Comparison of ENCODE assay signal across 27 cellular contexts in genomic region chr5:158843305-158843704, GRCh38.
A peak's percentile ranks its signal among the peaks of the same experiment; 100 is the strongest.
DNase-seq lines count a peak whose midpoint lies in the region; ATAC-seq, FAIRE-seq and TF ChIP-seq lines count a peak whose summit lies in the region.
"Had no signal": no experiment of that assay in that cellular context is flagged by ENCODE, and none has a peak within 500 bp of the region (broad histone marks: within the 10 kb centered on the region; RNA-seq: fewer than 3 reads in every experiment).

No MANE protein-coding gene starts in this region.

- H4K20me1 ChIP-seq in neural progenitor cell (ENCODE audit: low read depth), result no peaks in the 10 kb centered on the region

- H3K36me3 Mint-ChIP-seq in neural progenitor cell (peaks cover 4% of the 10 kb centered on the region), type B pancreatic cell (peaks cover 7% of the 10 kb centered on the region)
- H3K36me3 Mint-ChIP-seq: activated CD8-positive, alpha-beta memory T cell treated with anti-CD3 and anti-CD28 coated beads, Interleukin-2, amount 10 ng/mL, durations not matched to agents 7 days and 5 days; activated naive CD4-positive, alpha-beta T cell treated with anti-CD3 and anti-CD28 coated beads, Interleukin-2, amount 50 U/mL, for 24 hours had no signal

- intact Hi-C loops in kidney (cut with DNase I), result no loop called here

- H3K4me2 ChIP-seq in neural progenitor cell, result peak overlapping the region; percentile 45

- H3K36me3 ChIP-seq in neural progenitor cell (no peaks in the 10 kb centered on the region), kidney (ENCODE audit: control insufficient read depth in 1 of 2, insufficient read depth in 2 of 2, low read length in 2 of 2) (no peaks in the 10 kb centered on the region)
- H3K36me3 ChIP-seq: sigmoid colon, SJSA1 had no signal

- H3K27ac ChIP-seq in neural progenitor cell (no peak overlapping the region), kidney (ENCODE audit: low read depth in 2 of 2, low read length in 2 of 2) (no peak overlapping the region)
- H3K27ac ChIP-seq: 22Rv1, sigmoid colon, SJSA1 had no signal

- H3K4me3 Mint-ChIP-seq in neural progenitor cell, result no peak overlapping the region
- H3K4me3 Mint-ChIP-seq in type B pancreatic cell, result peak overlapping the region; percentile 39
- H3K4me3 Mint-ChIP-seq: activated CD4-positive, alpha-beta T cell treated with anti-CD3 and anti-CD28 coated beads, Interleukin-2, amount 10 ng/mL, durations not matched to agents 7 days and 5 days; activated CD8-positive, alpha-beta memory T cell treated with anti-CD3 and anti-CD28 coated beads, Interleukin-2, amount 10 ng/mL, durations not matched to agents 7 days and 5 days; activated naive CD4-positive, alpha-beta T cell treated with anti-CD3 and anti-CD28 coated beads, Interleukin-2, amount 50 U/mL, for 24 hours; activated T-helper 1 cell treated with anti-CD3 and anti-CD28 coated beads, Interleukin-12 subunit alpha, Interleukin-12 subunit beta, Interleukin-2, Interleukin-4 antibody, amounts not matched to agents 30 ng/mL and 10 ng/mL and 1 ng/mL, durations not matched to agents 14 hours and 24 hours and 36 hours; T-helper 17 cell had no signal

- H3K27me3 ChIP-seq in neural progenitor cell, result no peaks in the 10 kb centered on the region
- H3K27me3 ChIP-seq: sigmoid colon, SJSA1 had no signal

- H3K4me1 ChIP-seq in neural progenitor cell, result peaks cover 14% of the 10 kb centered on the region
- no peaks in the 10 kb centered on the region for H3K4me1 ChIP-seq in kidney (ENCODE audit: control insufficient read depth in 1 of 2, insufficient read depth in 1 of 2, low read depth in 1 of 2, low read length in 2 of 2)
- H3K4me1 ChIP-seq: sigmoid colon, SJSA1 had no signal

- H3K79me2 ChIP-seq in neural progenitor cell (ENCODE audit: low read depth), result no peaks in the 10 kb centered on the region

- peaks cover 5% of the 10 kb centered on the region for H3F3A ChIP-seq in neural progenitor cell (ENCODE audit: low read depth)

- H3K27me3 Mint-ChIP-seq in neural progenitor cell (ENCODE audit: insufficient read depth, low read depth) (no peaks in the 10 kb centered on the region), type B pancreatic cell (peaks cover 24% of the 10 kb centered on the region)
- H3K27me3 Mint-ChIP-seq: activated CD4-positive, alpha-beta T cell treated with anti-CD3 and anti-CD28 coated beads, Interleukin-2, amount 10 ng/mL, durations not matched to agents 7 days and 5 days; naive B cell had no signal

- H3K9ac ChIP-seq in neural progenitor cell (no peak overlapping the region), kidney (ENCODE audit: low read length in 2 of 2) (no peak overlapping the region)

- no peak overlapping the region for H3K4me3 ChIP-seq in neural progenitor cell
- H3K4me3 ChIP-seq in kidney (ENCODE audit: low read length in 2 of 2), result no peak overlapping the region
- H3K4me3 ChIP-seq: sigmoid colon, SJSA1 had no signal

- peak overlapping the region; percentile 70 for H2AFZ ChIP-seq in neural progenitor cell (replicated peaks)

- peak; percentile 25 for DNase-seq in NCI-H2171 treated with DMSO at 0.1 percent for 48 hours (lab: John Stamatoyannopoulos, UW)
- no peak for DNase-seq in NCI-H2171 (lab: John Stamatoyannopoulos, UW)
- peak; percentile 85 for DNase-seq in cerebellum (ENCODE audit: low spot score)
- no peak for DNase-seq in neural progenitor cell (ENCODE audit: low spot score)
- no peak for DNase-seq in type B pancreatic cell (ENCODE audit: extremely low spot score, unreplicated experiment)
- no peak for DNase-seq in middle frontal gyrus (ENCODE audit: extremely low spot score, low spot score)
- DNase-seq in kidney, result no peak
- DNase-seq: activated CD4-positive, alpha-beta T cell treated with anti-CD3 and anti-CD28 coated beads, Interleukin-2, amount 10 ng/mL, durations not matched to agents 7 days and 5 days; activated CD8-positive, alpha-beta memory T cell treated with anti-CD3 and anti-CD28 coated beads, Interleukin-2, amount 10 ng/mL, durations not matched to agents 7 days and 5 days; aorta; central memory CD4-positive, alpha-beta T cell; effector CD8-positive, alpha-beta T cell; foreskin melanocyte; naive B cell; NCI-H1092 treated with DMSO at 0.1 percent for 48 hours; NCI-H1930; NCI-H226; sigmoid colon; T-helper 17 cell had no signal

- H3K9me3 Mint-ChIP-seq in neural progenitor cell (no peaks in the 10 kb centered on the region), type B pancreatic cell (no peaks in the 10 kb centered on the region)
- H3K9me3 Mint-ChIP-seq: activated naive CD4-positive, alpha-beta T cell treated with anti-CD3 and anti-CD28 coated beads, Interleukin-2, amount 50 U/mL, for 24 hours had no signal

- H3K4me1 Mint-ChIP-seq in neural progenitor cell, result peaks cover 50% of the 10 kb centered on the region
- H3K4me1 Mint-ChIP-seq in type B pancreatic cell (ENCODE audit: unreplicated experiment), result peaks cover 18% of the 10 kb centered on the region
- H3K4me1 Mint-ChIP-seq: activated CD4-positive, alpha-beta T cell treated with anti-CD3 and anti-CD28 coated beads, Interleukin-2, amount 10 ng/mL, durations not matched to agents 7 days and 5 days; activated CD8-positive, alpha-beta memory T cell treated with anti-CD3 and anti-CD28 coated beads, Interleukin-2, amount 10 ng/mL, durations not matched to agents 7 days and 5 days; activated naive CD4-positive, alpha-beta T cell treated with anti-CD3 and anti-CD28 coated beads, Interleukin-2, amount 50 U/mL, for 24 hours; T-helper 17 cell had no signal

- H3K9me3 ChIP-seq in neural progenitor cell (ENCODE audit: low read depth), result no peaks in the 10 kb centered on the region
- H3K9me3 ChIP-seq in kidney (ENCODE audit: control insufficient read depth in 1 of 2, low read length in 2 of 2), result no peaks in the 10 kb centered on the region
- H3K9me3 ChIP-seq: sigmoid colon, SJSA1 had no signal

- no peak for TF ChIP-seq CTCF in neural progenitor cell (IDR thresholded peaks at IDR 0.05)
- TF ChIP-seq CTCF in type B pancreatic cell (conservative IDR thresholded peaks at IDR 0.05), result no peak
- no peak for TF ChIP-seq CTCF in kidney (IDR thresholded peaks at IDR 0.05; ENCODE audit: borderline replicate concordance, extremely low read depth, insufficient read depth)

- no peak for FAIRE-seq in kidney (lab: Jason Lieb, UNC)
- FAIRE-seq: GM12892, H1 had no signal

- ATAC-seq in HG02884 (IDR thresholded peaks at IDR 0.05; ENCODE audit: unreplicated experiment), result no peak
- ATAC-seq: activated CD8-positive, alpha-beta memory T cell treated with anti-CD3 and anti-CD28 coated beads, Interleukin-2, amount 10 ng/mL, durations not matched to agents 7 days and 5 days; Panc1; T-helper 17 cell had no signal

- H3K27ac Mint-ChIP-seq in neural progenitor cell, result peak overlapping the region; percentile 90
- H3K27ac Mint-ChIP-seq in type B pancreatic cell, result no peak overlapping the region
- H3K27ac Mint-ChIP-seq: activated CD4-positive, alpha-beta T cell treated with anti-CD3 and anti-CD28 coated beads, Interleukin-2, amount 10 ng/mL, durations not matched to agents 7 days and 5 days; activated CD8-positive, alpha-beta memory T cell treated with anti-CD3 and anti-CD28 coated beads, Interleukin-2, amount 10 ng/mL, durations not matched to agents 7 days and 5 days; activated naive CD4-positive, alpha-beta T cell treated with anti-CD3 and anti-CD28 coated beads, Interleukin-2, amount 50 U/mL, for 24 hours; activated T-helper 1 cell treated with anti-CD3 and anti-CD28 coated beads, Interleukin-12 subunit alpha, Interleukin-12 subunit beta, Interleukin-2, Interleukin-4 antibody, amounts not matched to agents 30 ng/mL and 10 ng/mL and 1 ng/mL, durations not matched to agents 14 hours and 24 hours and 36 hours; T-helper 17 cell had no signal

Comparison
In these comparisons a context has a peak if more than half of its experiments do, and no peak if none do; other contexts are left out.
1. DNase-seq: peak in NCI-H2171 treated with DMSO at 0.1 percent for 48 hours (single experiment) and cerebellum (single experiment); none in NCI-H2171 (single experiment), neural progenitor cell (single experiment), type B pancreatic cell (single experiment), middle frontal gyrus (single experiment) and kidney (single experiment).